In the genomic region with DNA sequence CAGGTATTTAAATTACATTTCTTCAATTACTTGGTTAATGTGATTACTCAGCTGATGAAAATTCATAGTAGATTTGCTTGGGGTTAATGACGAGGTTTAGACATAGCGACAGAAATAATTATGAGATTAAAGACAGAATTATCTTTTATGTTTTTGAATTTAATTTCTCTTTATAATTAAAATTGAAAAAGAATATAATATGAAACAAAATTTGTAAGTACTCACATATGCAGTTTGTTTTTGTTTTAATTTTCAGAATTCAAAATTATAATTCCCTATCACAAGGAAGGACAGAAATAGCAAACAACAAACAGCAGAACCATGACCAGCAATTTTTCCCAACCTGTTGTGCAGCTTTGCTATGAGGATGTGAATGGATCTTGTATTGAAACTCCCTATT, we compare ENCODE assay signal across 10 cellular contexts. TPM values are rescaled to one million over a fixed set of nuclear protein-coding genes. Genes with fewer than 3 reads are reported as not detected.
"Had no signal": no experiment of that assay in that cellular context is flagged by ENCODE, and none has a peak within 500 bp of the region (broad histone marks: within the 10 kb centered on the region; RNA-seq: fewer than 3 reads in every experiment).

A gene with protein sequence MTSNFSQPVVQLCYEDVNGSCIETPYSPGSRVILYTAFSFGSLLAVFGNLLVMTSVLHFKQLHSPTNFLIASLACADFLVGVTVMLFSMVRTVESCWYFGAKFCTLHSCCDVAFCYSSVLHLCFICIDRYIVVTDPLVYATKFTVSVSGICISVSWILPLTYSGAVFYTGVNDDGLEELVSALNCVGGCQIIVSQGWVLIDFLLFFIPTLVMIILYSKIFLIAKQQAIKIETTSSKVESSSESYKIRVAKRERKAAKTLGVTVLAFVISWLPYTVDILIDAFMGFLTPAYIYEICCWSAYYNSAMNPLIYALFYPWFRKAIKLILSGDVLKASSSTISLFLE (plus strand): TSS at position 301 of the 400 bp plus-strand sequence. CDS start 21 bp downstream, at position 322.

- H3K4me3 Mint-ChIP-seq: IgD-negative memory B cell had no signal

- H3K9ac ChIP-seq: KMS-11 had no signal

- FAIRE-seq: HepG2, K562 had no signal

- ATAC-seq: HepG2, K562 had no signal

- H3K4me3 ChIP-seq: K562 had no signal

- H3K27ac ChIP-seq: HL-60, KMS-11 had no signal

- DNase-seq: IMR-90, KBM-7, KG1 had no signal

- H3K4me2 ChIP-seq: KMS-11 had no signal

- H3K27ac Mint-ChIP-seq: IgD-negative memory B cell had no signal

- H3K9me3 Mint-ChIP-seq: IgD-negative memory B cell had no signal

- H3K36me3 Mint-ChIP-seq: IgD-negative memory B cell had no signal

RNA-seq across cellular contexts. Expression of the gene that starts here (rescaled TPM):
- total RNA-seq: HepG2, HT-29, HT1080, IMR-90, K562 had no signal
- polyA plus RNA-seq: IgD-negative memory B cell, IMR-90, K562 had no signal
